In genomic region chr2:64485961-64486360, GRCh38 we compare ENCODE assay signal across 13 cellular contexts. TPM values are rescaled to one million over a fixed set of nuclear protein-coding genes. Genes with fewer than 3 reads are reported as not detected.
DNase-seq lines count a peak whose midpoint lies in the region; ATAC-seq and TF ChIP-seq lines count a peak whose summit lies in the region.
"Had no signal": no experiment of that assay in that cellular context is flagged by ENCODE, and none has a peak within 500 bp of the region (broad histone marks: within the 10 kb centered on the region; RNA-seq: fewer than 3 reads in every experiment).

No MANE protein-coding gene starts in this region.

- no peaks in the 10 kb centered on the region for H3K9me3 ChIP-seq in mammary epithelial cell (replicated peaks; ENCODE audit: insufficient read depth, low read length)
- H3K9me3 ChIP-seq: vagina had no signal

- CTCF ChIA-PET in mammary epithelial cell (lab: Charles Lee; ENCODE audit: low non-redundant PET) = interaction anchor here (0.7 to 1.1 kb wide), 2 partner anchors 101 to 155 kb away, joined by 5 to 12 read pairs; no protein-coding TSS in a partner anchor
- CTCF ChIA-PET in activated naive CD4-positive, alpha-beta T cell treated with anti-CD3 and anti-CD28 coated beads, Interleukin-2, amount 10 ng/mL, durations not matched to agents 7 days and 5 days (lab: Charles Lee) = interaction anchor here (0.7 to 12.9 kb wide), 7 partner anchors 12 to 440 kb away, joined by 3 to 211 read pairs (median 3); no protein-coding TSS in a partner anchor

- peaks cover 30% of the 10 kb centered on the region for H3K4me1 ChIP-seq in mammary epithelial cell (ENCODE audit: insufficient read depth, low read length)

- H3K4me3 ChIP-seq in mammary epithelial cell (replicated peaks in 1 of 3; ENCODE audit: insufficient read depth in 1 of 3, low read depth in 2 of 3, low read length in 3 of 3) = no peak overlapping the region
- no peak overlapping the region for H3K4me3 ChIP-seq in lower leg skin (ENCODE audit: low read depth, poor library complexity, severe bottlenecking)
- H3K4me3 ChIP-seq: smooth muscle cell, vagina had no signal

- no peaks in the 10 kb centered on the region for H3K79me2 ChIP-seq in mammary epithelial cell (ENCODE audit: insufficient read depth, low read length)

- 4% methylated on average over 8 of the region's 8 CpGs for WGBS in mammary epithelial cell (ENCODE audit: low coverage, missing lambda C conversion rate)
- 17 to 24% methylated on average over 8 of the region's 8 CpGs for WGBS in lower leg skin, 2 donors

- DNase-seq in DMS79 (lab: John Stamatoyannopoulos, UW) (peak; percentile 73), NCI-H1105 treated with DMSO at 0.1 percent for 48 hours (lab: John Stamatoyannopoulos, UW) (peak; percentile 81), mammary epithelial cell (peak; percentile 93), lower leg skin (ENCODE audit: low spot score in 2 of 2) (peak; percentile 78 to 89), cerebellar cortex (ENCODE audit: low spot score) (no peak), globus pallidus (ENCODE audit: low spot score) (no peak)
- no peak for DNase-seq in activated naive CD4-positive, alpha-beta T cell treated with anti-CD3 and anti-CD28 coated beads, Interleukin-2, amount 10 ng/mL, durations not matched to agents 7 days and 5 days
- DNase-seq: CD4-positive, CD25-positive, alpha-beta regulatory T cell; H9; IMR-90 had no signal

- H3K36me3 Mint-ChIP-seq in activated naive CD4-positive, alpha-beta T cell treated with anti-CD3 and anti-CD28 coated beads, Interleukin-2, amount 10 ng/mL, durations not matched to agents 7 days and 5 days = no peaks in the 10 kb centered on the region
- H3K36me3 Mint-ChIP-seq: CD4-positive, CD25-positive, alpha-beta regulatory T cell had no signal

- no peak for TF ChIP-seq POLR2A in lower leg skin (IDR thresholded peaks at IDR 0.05)

- no peak overlapping the region for H3K27ac Mint-ChIP-seq in activated naive CD4-positive, alpha-beta T cell treated with anti-CD3 and anti-CD28 coated beads, Interleukin-2, amount 10 ng/mL, durations not matched to agents 7 days and 5 days
- H3K27ac Mint-ChIP-seq: CD4-positive, CD25-positive, alpha-beta regulatory T cell had no signal

- peak overlapping the region; percentile 18 for H3K4me2 ChIP-seq in mammary epithelial cell (ENCODE audit: insufficient read depth, low read depth, low read length)
- H3K4me2 ChIP-seq: smooth muscle cell had no signal

- in situ Hi-C loops in mammary epithelial cell (cut with MboI; ENCODE audit: low sequenced_read_pairs in 2 of 2) = loop anchor here (5.0 to 25.0 kb wide), 4 partner anchors 154 to 449 kb away; no protein-coding TSS in a partner anchor

- no peak for TF ChIP-seq CTCF in mammary epithelial cell (conservative IDR thresholded peaks at IDR 0.05 in 1 of 2, IDR thresholded peaks at IDR 0.05 in 1 of 2; ENCODE audit: extremely low read depth in 1 of 2, insufficient read depth in 1 of 2, low read depth in 1 of 2, low read length in 2 of 2)
- TF ChIP-seq CTCF in lower leg skin (IDR thresholded peaks at IDR 0.05) = no peak

- intact Hi-C loops in mammary epithelial cell (cut with micrococcal nuclease) (loop anchor here (5.0 to 10.0 kb wide), 2 partner anchors 34 to 321 kb away; partner anchors contain the start of gene LGALSL), lower leg skin (cut with DNase I; ENCODE audit: low total_unique reads) (loop anchor here (5.0 to 10.0 kb wide), 2 partner anchors 154 to 441 kb away; no protein-coding TSS in a partner anchor)

- peaks cover 46% of the 10 kb centered on the region for H3K27me3 Mint-ChIP-seq in activated naive CD4-positive, alpha-beta T cell treated with anti-CD3 and anti-CD28 coated beads, Interleukin-2, amount 10 ng/mL, durations not matched to agents 7 days and 5 days

- ATAC-seq in HG03159 (IDR thresholded peaks at IDR 0.05; ENCODE audit: unreplicated experiment) = no peak

- peaks cover 39% of the 10 kb centered on the region for H3K4me1 Mint-ChIP-seq in activated naive CD4-positive, alpha-beta T cell treated with anti-CD3 and anti-CD28 coated beads, Interleukin-2, amount 10 ng/mL, durations not matched to agents 7 days and 5 days

- peak overlapping the region; percentile 64 for H3K27ac ChIP-seq in mammary epithelial cell (ENCODE audit: insufficient read depth, low read depth, low read length)
- H3K27ac ChIP-seq: vagina had no signal

- peak overlapping the region; percentile 43 for H2AFZ ChIP-seq in mammary epithelial cell (ENCODE audit: low read depth, low read length)

- no peaks in the 10 kb centered on the region for H3K9me3 Mint-ChIP-seq in activated naive CD4-positive, alpha-beta T cell treated with anti-CD3 and anti-CD28 coated beads, Interleukin-2, amount 10 ng/mL, durations not matched to agents 7 days and 5 days
- H3K9me3 Mint-ChIP-seq: CD4-positive, CD25-positive, alpha-beta regulatory T cell; H9 had no signal

- peak overlapping the region; percentile 64 for H3K9ac ChIP-seq in mammary epithelial cell (ENCODE audit: insufficient read depth, low read length)

- no TSS peak for BruUV-seq in mammary epithelial cell (replicated peaks; lab: Mats Ljungman, UMichigan)

- H3K4me3 Mint-ChIP-seq in activated naive CD4-positive, alpha-beta T cell treated with anti-CD3 and anti-CD28 coated beads, Interleukin-2, amount 10 ng/mL, durations not matched to agents 7 days and 5 days = no peak overlapping the region
- H3K4me3 Mint-ChIP-seq: CD4-positive, CD25-positive, alpha-beta regulatory T cell; H9 had no signal

- H4K20me1 ChIP-seq in mammary epithelial cell (ENCODE audit: insufficient read depth, low read length) = no peaks in the 10 kb centered on the region

- no peaks in the 10 kb centered on the region for H3K36me3 ChIP-seq in mammary epithelial cell (ENCODE audit: insufficient read depth, low read length)
- H3K36me3 ChIP-seq: vagina had no signal

- H3K27me3 ChIP-seq in mammary epithelial cell (ENCODE audit: insufficient read depth, low read length) = no peaks in the 10 kb centered on the region
- H3K27me3 ChIP-seq: vagina had no signal

- dilution Hi-C loops in mammary epithelial cell (cut with HindIII; ENCODE audit: low sequenced_read_pairs) = no loop called here

RNA-seq across cellular contexts. Expression of gene LGALSL, which starts 32.0 kb away (rescaled TPM):
- total RNA-seq in mammary epithelial cell = 10 to 100 TPM; 11.8 to 23.3 TPM
- polyA plus RNA-seq in mammary epithelial cell = 17.7 TPM
- polyA minus RNA-seq in mammary epithelial cell = 48.8 TPM
- 100 to 1,000 TPM in 3 of 4 donors, 10 to 100 TPM in 1; 81.9 to 231 (median 169) TPM for total RNA-seq in lower leg skin

RNA-seq across cellular contexts. Expression of gene AFTPH, which starts 38.2 kb away (rescaled TPM):
- total RNA-seq in mammary epithelial cell = 10 to 100 TPM; 20.7 to 34.5 TPM
- 13.3 TPM for polyA plus RNA-seq in mammary epithelial cell
- 30.0 TPM for polyA minus RNA-seq in mammary epithelial cell
- total RNA-seq in lower leg skin = 10 to 100 TPM; 46.4 to 53.8 (median 49.6) TPM

Comparison
In these comparisons a context has a peak if more than half of its experiments do, and no peak if none do; other contexts are left out.
1. DNase-seq: peak in DMS79 (single experiment), NCI-H1105 treated with DMSO at 0.1 percent for 48 hours (single experiment), mammary epithelial cell (single experiment) and lower leg skin (2 of 2); none in cerebellar cortex (single experiment), globus pallidus (single experiment) and activated naive CD4-positive, alpha-beta T cell treated with anti-CD3 and anti-CD28 coated beads, Interleukin-2, amount 10 ng/mL, durations not matched to agents 7 days and 5 days (single experiment).